ENCODE assay signal across 19 cellular contexts in genomic region chr2:118837621-118838020, GRCh38. TPM values are rescaled to one million over a fixed set of nuclear protein-coding genes. Genes with fewer than 3 reads are reported as not detected.
DNase-seq lines count a peak whose midpoint lies in the region; ATAC-seq and TF ChIP-seq lines count a peak whose summit lies in the region.
"Had no signal": no experiment of that assay in that cellular context is flagged by ENCODE, and none has a peak within 500 bp of the region (broad histone marks: within the 10 kb centered on the region; RNA-seq: fewer than 3 reads in every experiment).

No MANE protein-coding gene starts in this region.

- no peak overlapping the region for H3K27ac Mint-ChIP-seq in nephron
- no peak overlapping the region for H3K27ac Mint-ChIP-seq in CD4-positive, alpha-beta memory T cell
- H3K27ac Mint-ChIP-seq: CD14-positive monocyte; CD8-positive, alpha-beta memory T cell had no signal

- no peaks in the 10 kb centered on the region for H3K9me3 ChIP-seq in spleen
- no peaks in the 10 kb centered on the region for H3K9me3 ChIP-seq in CD4-positive, alpha-beta memory T cell (ENCODE audit: control insufficient read depth in 1 of 2, low read length in 2 of 2)
- H3K9me3 ChIP-seq: Caco-2 had no signal

- TF ChIP-seq CTCF in nephron (IDR thresholded peaks at IDR 0.05; ENCODE audit: unreplicated experiment in 3 of 3) (no peak), spleen (IDR thresholded peaks at IDR 0.05 in 8 of 11, conservative IDR thresholded peaks at IDR 0.05 in 3 of 11) (no peak)

- peaks cover 19% of the 10 kb centered on the region for H3K4me1 Mint-ChIP-seq in nephron
- H3K4me1 Mint-ChIP-seq in CD4-positive, alpha-beta memory T cell = peaks cover 9 to 33% (median 21%) of the 10 kb centered on the region in 4 donors

- no peak for TF ChIP-seq POLR2A in spleen (IDR thresholded peaks at IDR 0.05)

- 5 to 25% (median 18%) methylated on average over 1 to 2 of the region's 2 CpGs for WGBS in spleen, 5 donors

- H3K4me3 Mint-ChIP-seq in nephron = peak overlapping the region; percentile 83 to 87 (median 84)
- H3K4me3 Mint-ChIP-seq in CD4-positive, alpha-beta memory T cell = no peak overlapping the region
- H3K4me3 Mint-ChIP-seq: CD8-positive, alpha-beta memory T cell had no signal

- no peak overlapping the region for H3K4me3 ChIP-seq in spleen
- no peak overlapping the region for H3K4me3 ChIP-seq in CD4-positive, alpha-beta memory T cell (ENCODE audit: low read length in 2 of 2)

- POLR2A ChIA-PET in CD4-positive, alpha-beta memory T cell (lab: Charles Lee; ENCODE audit: partially characterized antibody) = no interaction called here

- H3K27me3 Mint-ChIP-seq in nephron (ENCODE audit: low read depth) = peaks cover 100% of the 10 kb centered on the region
- peaks cover 65 to 69% of the 10 kb centered on the region in 2 donors for H3K27me3 Mint-ChIP-seq in CD4-positive, alpha-beta memory T cell

- peaks cover 16 to 42% (median 36%) of the 10 kb centered on the region in 6 donors for H3K4me1 ChIP-seq in spleen
- H3K4me1 ChIP-seq in CD4-positive, alpha-beta memory T cell (ENCODE audit: insufficient read depth, low read length) = peaks cover 6% of the 10 kb centered on the region
- H3K4me1 ChIP-seq: Caco-2 had no signal

- H3K9me3 Mint-ChIP-seq in nephron = peaks cover 3% of the 10 kb centered on the region
- no peaks in the 10 kb centered on the region for H3K9me3 Mint-ChIP-seq in CD4-positive, alpha-beta memory T cell

- ATAC-seq in GM21737 (IDR thresholded peaks at IDR 0.05; ENCODE audit: unreplicated experiment) = no peak
- ATAC-seq: HCT116 had no signal

- H3K27ac ChIP-seq in spleen = no peak overlapping the region
- H3K27ac ChIP-seq in CD4-positive, alpha-beta memory T cell (ENCODE audit: low read depth, low read length) = no peak overlapping the region
- H3K27ac ChIP-seq: 22Rv1 had no signal

- CTCF ChIA-PET in CD4-positive, alpha-beta memory T cell (lab: Charles Lee; ENCODE audit: partially characterized antibody) = no interaction called here

- H3K36me3 Mint-ChIP-seq in nephron (ENCODE audit: low read depth) = no peaks in the 10 kb centered on the region
- no peaks in the 10 kb centered on the region for H3K36me3 Mint-ChIP-seq in CD4-positive, alpha-beta memory T cell
- H3K36me3 Mint-ChIP-seq: CD8-positive, alpha-beta memory T cell; IgD-negative memory B cell had no signal

- intact Hi-C loops in spleen (cut with DNase I; ENCODE audit: low total_unique reads) = no loop called here
- intact Hi-C loops in CD4-positive, alpha-beta memory T cell (cut with micrococcal nuclease) = no loop called here

- DNase-seq in NCI-H526 treated with DMSO at 0.1 percent for 48 hours (lab: John Stamatoyannopoulos, UW) (peak; percentile 35), NCI-H526 (lab: John Stamatoyannopoulos, UW) (no peak), spleen (peak; percentile 29), DMS153 (lab: John Stamatoyannopoulos, UW) (no peak)
- DNase-seq in CD4-positive, alpha-beta memory T cell = no peak
- DNase-seq: CD8-positive, alpha-beta memory T cell; DMS53; KG1 had no signal

- no peaks in the 10 kb centered on the region for H3K36me3 ChIP-seq in spleen
- H3K36me3 ChIP-seq in CD4-positive, alpha-beta memory T cell (ENCODE audit: insufficient read depth, low read length) = no peaks in the 10 kb centered on the region

- peaks cover 17 to 100% (median 100%) of the 10 kb centered on the region in 7 donors for H3K27me3 ChIP-seq in spleen (replicated peaks in 1 of 7)
- H3K27me3 ChIP-seq in CD4-positive, alpha-beta memory T cell (ENCODE audit: insufficient read depth, low read length) = peaks cover 58% of the 10 kb centered on the region

RNA-seq across cellular contexts. Expression of gene EN1, which starts 9.8 kb away (rescaled TPM):
- total RNA-seq in spleen = not detected
- polyA plus RNA-seq in spleen = not detected
- total RNA-seq in CD4-positive, alpha-beta memory T cell = not detected
- polyA plus RNA-seq in CD4-positive, alpha-beta memory T cell = not detected
- total RNA-seq: A673; CD8-positive, alpha-beta memory T cell; G401; HT1080 had no signal
- polyA plus RNA-seq: BJ; CD14-positive monocyte; CD8-positive, alpha-beta memory T cell; IgD-negative memory B cell had no signal

Comparison
In these comparisons a context has a peak if more than half of its experiments do, and no peak if none do; other contexts are left out.
1. DNase-seq: peak in NCI-H526 treated with DMSO at 0.1 percent for 48 hours (single experiment) and spleen (single experiment); none in NCI-H526 (0 of 2), DMS153 (single experiment) and CD4-positive, alpha-beta memory T cell (0 of 5).
2. H3K4me3 Mint-ChIP-seq: peak in nephron (3 of 3); none in CD4-positive, alpha-beta memory T cell (0 of 8).